Comparison of ENCODE assay signal across 29 cellular contexts in genomic region chr22:41330169-41330568, GRCh38.
"Had no signal": no experiment of that assay in that cellular context is flagged by ENCODE, and none has a peak within 500 bp of the region (broad histone marks: within the 10 kb centered on the region; RNA-seq: fewer than 3 reads in every experiment).

No MANE protein-coding gene starts in this region.

- H3K4me3 ChIP-seq: esophagus squamous epithelium, mucosa of descending colon, neural progenitor cell, prostate gland, skin epidermis, spleen, testis, tibial artery had no signal

- ATAC-seq: effector memory CD8-positive, alpha-beta T cell; mucosa of descending colon; natural killer cell treated with Interleukin-12 subunit alpha and Interleukin-12 subunit beta and Interleukin-15 and Interleukin-18, amount 100 ng/mL, for 72 hours; right cardiac atrium; stimulated activated memory B cell treated with anti-CD40 and anti-IgM and Interleukin-4, amounts not matched to agents 10 μg/mL and 1 μg/mL and 100 μg/mL, for 72 hours; stimulated activated naive CD8-positive, alpha-beta T cell treated with anti-CD3 and anti-CD28 coated beads, Interleukin-15, Interleukin-2, amounts not matched to agents 100 U/mL and 50 U/mL, for 24 hours had no signal

- H3K27ac ChIP-seq: esophagus squamous epithelium, neural progenitor cell, parathyroid adenoma, prostate gland, skin epidermis, spleen, testis, tibial artery had no signal

- H3K4me3 Mint-ChIP-seq: central memory CD8-positive, alpha-beta T cell; effector memory CD8-positive, alpha-beta T cell; immature natural killer cell; mesothelial cell of epicardium; naive B cell; natural killer cell treated with Interleukin-12 subunit alpha and Interleukin-12 subunit beta and Interleukin-15 and Interleukin-18, amount 100 ng/mL, for 72 hours; neural progenitor cell; stimulated activated memory B cell treated with anti-CD40 and anti-IgM and Interleukin-4, amounts not matched to agents 10 μg/mL and 1 μg/mL and 100 μg/mL, for 72 hours; type B pancreatic cell had no signal

- H3K36me3 Mint-ChIP-seq: natural killer cell treated with Interleukin-12 subunit alpha and Interleukin-12 subunit beta and Interleukin-15 and Interleukin-18, amount 100 ng/mL, for 72 hours had no signal

- DNase-seq: cortex of kidney; effector memory CD8-positive, alpha-beta T cell; erythroblast; esophagus squamous epithelium; foreskin melanocyte; glutamatergic neuron; hypothalamus; immature natural killer cell; islet precursor cell; kidney glomerular epithelial cell; mesenchymal stem cell; mucosa of descending colon; naive B cell; nucleus accumbens; spleen; stimulated activated CD4-positive, alpha-beta T cell treated with anti-CD3 and anti-CD28 coated beads, Interleukin-4, amount 100 ng/mL, for 4 hours; stimulated activated naive CD8-positive, alpha-beta T cell treated with anti-CD3 and anti-CD28 coated beads, Interleukin-15, Interleukin-2, amounts not matched to agents 100 U/mL and 50 U/mL, for 24 hours; testis; tibial artery had no signal

- H3K27me3 ChIP-seq: esophagus squamous epithelium, neural progenitor cell, spleen, testis, tibial artery had no signal

- H3K9me3 Mint-ChIP-seq: central memory CD8-positive, alpha-beta T cell; effector memory CD8-positive, alpha-beta T cell; immature natural killer cell; mesothelial cell of epicardium; naive B cell; natural killer cell treated with Interleukin-12 subunit alpha and Interleukin-12 subunit beta and Interleukin-15 and Interleukin-18, amount 100 ng/mL, for 72 hours; neural progenitor cell; stimulated activated memory B cell treated with anti-CD40 and anti-IgM and Interleukin-4, amounts not matched to agents 10 μg/mL and 1 μg/mL and 100 μg/mL, for 72 hours; type B pancreatic cell had no signal

- H3K4me1 ChIP-seq: esophagus squamous epithelium, neural progenitor cell, parathyroid adenoma, prostate gland, tibial artery had no signal

- H3K36me3 ChIP-seq: neural progenitor cell had no signal

- H3K9me3 ChIP-seq: esophagus squamous epithelium, mucosa of descending colon, prostate gland, spleen, testis, tibial artery had no signal

- H3K27ac Mint-ChIP-seq: effector memory CD8-positive, alpha-beta T cell; immature natural killer cell; mesothelial cell of epicardium; naive B cell; natural killer cell treated with Interleukin-12 subunit alpha and Interleukin-12 subunit beta and Interleukin-15 and Interleukin-18, amount 100 ng/mL, for 72 hours; neural progenitor cell; stimulated activated memory B cell treated with anti-CD40 and anti-IgM and Interleukin-4, amounts not matched to agents 10 μg/mL and 1 μg/mL and 100 μg/mL, for 72 hours; type B pancreatic cell had no signal

- H3K4me1 Mint-ChIP-seq: immature natural killer cell; mesothelial cell of epicardium; neural progenitor cell; stimulated activated memory B cell treated with anti-CD40 and anti-IgM and Interleukin-4, amounts not matched to agents 10 μg/mL and 1 μg/mL and 100 μg/mL, for 72 hours had no signal

- H3K27me3 Mint-ChIP-seq: central memory CD8-positive, alpha-beta T cell; effector memory CD8-positive, alpha-beta T cell; naive B cell; natural killer cell treated with Interleukin-12 subunit alpha and Interleukin-12 subunit beta and Interleukin-15 and Interleukin-18, amount 100 ng/mL, for 72 hours; stimulated activated memory B cell treated with anti-CD40 and anti-IgM and Interleukin-4, amounts not matched to agents 10 μg/mL and 1 μg/mL and 100 μg/mL, for 72 hours; type B pancreatic cell had no signal
